In the genomic region with DNA sequence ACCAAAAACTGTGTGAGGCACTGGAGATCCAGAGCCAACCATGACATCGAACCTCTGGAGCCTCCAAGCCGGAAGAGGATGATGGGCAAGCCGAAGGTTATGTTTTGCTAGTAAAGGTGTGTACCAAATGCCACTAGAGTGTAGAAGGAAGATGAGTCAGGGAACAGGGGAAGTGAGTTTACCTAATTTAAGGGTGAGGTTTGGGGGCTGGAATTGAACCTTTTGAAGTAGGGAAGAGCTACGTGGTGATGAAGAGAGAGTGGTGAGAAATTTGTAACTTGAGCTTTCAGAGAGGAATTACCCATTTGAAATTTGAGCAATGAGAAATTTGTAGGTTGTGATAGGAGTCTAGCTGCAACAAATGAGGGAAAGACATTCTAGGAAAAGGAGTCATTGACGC, we compare ENCODE assay signal across 8 cellular contexts.
"Had no signal": no experiment of that assay in that cellular context is flagged by ENCODE, and none has a peak within 500 bp of the region (broad histone marks: within the 10 kb centered on the region; RNA-seq: fewer than 3 reads in every experiment).

No MANE protein-coding gene starts in this region.

- DNase-seq: activated CD4-positive, CD25-positive, alpha-beta regulatory T cell; esophagus squamous epithelium; left cardiac atrium; left ventricle myocardium superior; right cardiac atrium had no signal

- H3K4me1 Mint-ChIP-seq: nephron had no signal

- H3K27ac Mint-ChIP-seq: activated naive CD4-positive, alpha-beta T cell treated with anti-CD3 and anti-CD28 coated beads, Interleukin-2, amount 10 ng/mL, durations not matched to agents 7 days and 5 days; nephron; stimulated activated naive B cell treated with anti-CD40 and anti-IgM and Interleukin-4, amounts not matched to agents 10 μg/mL and 1 μg/mL and 100 μg/mL, for 72 hours had no signal

- H3K4me3 Mint-ChIP-seq: activated naive CD4-positive, alpha-beta T cell treated with anti-CD3 and anti-CD28 coated beads, Interleukin-2, amount 10 ng/mL, durations not matched to agents 7 days and 5 days; nephron; stimulated activated naive B cell treated with anti-CD40 and anti-IgM and Interleukin-4, amounts not matched to agents 10 μg/mL and 1 μg/mL and 100 μg/mL, for 72 hours had no signal

- H3K27me3 Mint-ChIP-seq: activated naive CD4-positive, alpha-beta T cell treated with anti-CD3 and anti-CD28 coated beads, Interleukin-2, amount 10 ng/mL, durations not matched to agents 7 days and 5 days; stimulated activated naive B cell treated with anti-CD40 and anti-IgM and Interleukin-4, amounts not matched to agents 10 μg/mL and 1 μg/mL and 100 μg/mL, for 72 hours had no signal

- H3K9me3 Mint-ChIP-seq: activated naive CD4-positive, alpha-beta T cell treated with anti-CD3 and anti-CD28 coated beads, Interleukin-2, amount 10 ng/mL, durations not matched to agents 7 days and 5 days; nephron; stimulated activated naive B cell treated with anti-CD40 and anti-IgM and Interleukin-4, amounts not matched to agents 10 μg/mL and 1 μg/mL and 100 μg/mL, for 72 hours had no signal
